28 cellular contexts compared by ENCODE assay signal in genomic region chr4:56209767-56210166, GRCh38.
"Had no signal": no experiment of that assay in that cellular context is flagged by ENCODE, and none has a peak within 500 bp of the region (broad histone marks: within the 10 kb centered on the region; RNA-seq: fewer than 3 reads in every experiment).

No MANE protein-coding gene starts in this region.

- H3K4me1 Mint-ChIP-seq: mesothelial cell of epicardium; naive B cell; neural progenitor cell; stimulated activated naive CD8-positive, alpha-beta T cell treated with anti-CD3 and anti-CD28 coated beads, Interleukin-15, amount 100 ng/mL, for 72 hours had no signal

- DNase-seq: cerebellar nuclear complex; dorsolateral prefrontal cortex; effector CD4-positive, alpha-beta T cell; foreskin keratinocyte; heart left ventricle; hippocampal formation; mesenchymal stem cell; mucosa of descending colon; naive B cell; posterior cingulate gyrus; stimulated activated CD4-positive, alpha-beta T cell treated with anti-CD3 and anti-CD28 coated beads, Interleukin-12 subunit alpha, Interleukin-12 subunit beta, amount 100 ng/mL, for 4 hours; stimulated activated CD4-positive, alpha-beta T cell treated with anti-CD3 and anti-CD28 coated beads, Interleukin-1b, Interleukin-23, amount 100 ng/mL, for 48 hours; stimulated activated CD4-positive, alpha-beta T cell treated with anti-CD3 and anti-CD28 coated beads, Interleukin-4, amount 100 ng/mL, for 1 hour; stimulated activated CD8-positive, alpha-beta memory T cell treated with anti-CD3 and anti-CD28 coated beads, Interleukin-4, amount 100 ng/mL, for 48 hours; stimulated activated naive CD4-positive, alpha-beta T cell; stimulated activated naive CD8-positive, alpha-beta T cell treated with anti-CD3 and anti-CD28 coated beads, Interleukin-15, amount 100 ng/mL, for 72 hours; trophoblast cell had no signal

- H3K27ac Mint-ChIP-seq: mesothelial cell of epicardium; naive B cell; natural killer cell treated with Interleukin-12 subunit alpha and Interleukin-12 subunit beta and Interleukin-15 and Interleukin-18, amount 100 ng/mL, for 72 hours; neural progenitor cell; stimulated activated naive CD8-positive, alpha-beta T cell treated with anti-CD3 and anti-CD28 coated beads, Interleukin-15, amount 100 ng/mL, for 72 hours had no signal

- H3K9ac ChIP-seq: neural progenitor cell had no signal

- H3K27me3 ChIP-seq: dorsolateral prefrontal cortex, foreskin keratinocyte, gastroesophageal sphincter, heart left ventricle, neural progenitor cell, suprapubic skin, vagina had no signal

- H3K4me1 ChIP-seq: foreskin keratinocyte, gastroesophageal sphincter, heart left ventricle, suprapubic skin, vagina had no signal

- ATAC-seq: esophagus mucosa; foreskin keratinocyte; gastroesophageal sphincter; heart left ventricle; left lobe of liver; mucosa of descending colon; natural killer cell treated with Interleukin-12 subunit alpha and Interleukin-12 subunit beta and Interleukin-15 and Interleukin-18, amount 100 ng/mL, for 72 hours; sciatic nerve; stimulated activated naive CD8-positive, alpha-beta T cell treated with anti-CD3 and anti-CD28 coated beads, Interleukin-15, amount 100 ng/mL, for 72 hours had no signal

- H3K4me3 ChIP-seq: dorsolateral prefrontal cortex, gastroesophageal sphincter, heart left ventricle, mucosa of descending colon, neural progenitor cell, smooth muscle cell, suprapubic skin, vagina had no signal

- H3K27me3 Mint-ChIP-seq: naive B cell; natural killer cell treated with Interleukin-12 subunit alpha and Interleukin-12 subunit beta and Interleukin-15 and Interleukin-18, amount 100 ng/mL, for 72 hours; stimulated activated naive CD8-positive, alpha-beta T cell treated with anti-CD3 and anti-CD28 coated beads, Interleukin-15, amount 100 ng/mL, for 72 hours had no signal

- H2AFZ ChIP-seq: neural progenitor cell had no signal

- H3K4me3 Mint-ChIP-seq: mesothelial cell of epicardium; naive B cell; natural killer cell treated with Interleukin-12 subunit alpha and Interleukin-12 subunit beta and Interleukin-15 and Interleukin-18, amount 100 ng/mL, for 72 hours; neural progenitor cell; stimulated activated naive CD8-positive, alpha-beta T cell treated with anti-CD3 and anti-CD28 coated beads, Interleukin-15, amount 100 ng/mL, for 72 hours had no signal

- H3K36me3 ChIP-seq: gastroesophageal sphincter, heart left ventricle, neural progenitor cell, suprapubic skin, vagina had no signal

- H3K36me3 Mint-ChIP-seq: natural killer cell treated with Interleukin-12 subunit alpha and Interleukin-12 subunit beta and Interleukin-15 and Interleukin-18, amount 100 ng/mL, for 72 hours had no signal

- H3K9me3 ChIP-seq: gastroesophageal sphincter, suprapubic skin, vagina had no signal

- H3K27ac ChIP-seq: dorsolateral prefrontal cortex, epithelial cell of prostate, foreskin keratinocyte, gastroesophageal sphincter, heart left ventricle, neural progenitor cell, suprapubic skin, vagina had no signal

- H3K4me2 ChIP-seq: neural progenitor cell, smooth muscle cell had no signal
